8 cellular contexts compared by ENCODE assay signal in the genomic region with DNA sequence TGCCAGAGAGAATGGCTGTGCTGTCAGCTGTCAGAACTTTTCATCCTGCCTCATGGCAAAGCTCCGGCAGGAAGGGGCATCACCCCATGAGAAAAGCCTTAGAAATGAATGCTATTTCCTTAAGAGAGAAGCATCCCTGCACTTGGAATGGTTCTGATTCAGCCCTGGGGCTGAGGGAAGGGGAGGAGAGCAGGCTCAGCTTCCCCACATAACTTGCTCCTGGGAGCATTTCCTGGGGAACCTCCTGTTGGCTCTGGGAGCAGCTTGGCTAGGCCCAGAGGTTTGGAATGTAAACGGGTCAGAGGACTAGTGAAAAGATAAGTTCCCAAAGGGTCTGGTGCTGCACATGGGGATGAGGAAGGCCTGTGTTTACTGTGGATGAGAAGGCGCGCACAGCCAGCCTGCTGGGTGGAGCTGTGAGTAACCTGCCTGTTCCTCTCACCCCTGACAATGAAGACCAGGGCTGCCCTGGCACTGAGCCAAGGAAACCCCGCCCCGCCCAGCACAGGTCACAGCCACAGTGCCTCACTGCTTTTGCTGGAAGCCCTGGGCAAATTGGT.
DNase-seq lines count a peak whose midpoint lies in the region; FAIRE-seq and TF ChIP-seq lines count a peak whose summit lies in the region.

No MANE protein-coding gene starts in this region.

- DNase-seq in ACHN (peak; percentile 45), HS-5 (ENCODE audit: low read depth) (peak; percentile 89), RCC 7860 (ENCODE audit: low spot score) (peak; percentile 59), amniotic epithelial cell (ENCODE audit: low read depth) (peak; percentile 78), hepatic stellate cell (ENCODE audit: low spot score) (peak; percentile 90), GM10266 (ENCODE audit: extremely low spot score) (no peak), medulla oblongata (ENCODE audit: extremely low spot score) (no peak)
- DNase-seq in stimulated activated CD4-positive, alpha-beta T cell treated with anti-CD3 and anti-CD28 coated beads, Interleukin-4, amount 100 ng/mL, for 4 hours = peak; percentile 51 to 53

- in situ Hi-C loops in ACHN (cut with HindIII; ENCODE audit: low pct_ligation_motif_present, low pct_unique_long_range_greater_than_20kb, low sequenced_read_pairs) = no loop called here

- TF ChIP-seq CTCF in GM10266 (IDR thresholded peaks at IDR 0.05; ENCODE audit: control insufficient read depth, insufficient read depth, low read depth, missing control alignments) = no peak

- no peak for FAIRE-seq in RCC 7860 (lab: Jason Lieb, UNC)

Comparison
In these comparisons a context has a peak if more than half of its experiments do, and no peak if none do; other contexts are left out.
1. DNase-seq: peak in ACHN (single experiment), HS-5 (single experiment), RCC 7860 (single experiment), amniotic epithelial cell (single experiment), hepatic stellate cell (single experiment) and stimulated activated CD4-positive, alpha-beta T cell treated with anti-CD3 and anti-CD28 coated beads, Interleukin-4, amount 100 ng/mL, for 4 hours (2 of 2); none in GM10266 (single experiment) and medulla oblongata (single experiment).